Comparison of ENCODE assay signal across 14 cellular contexts in genomic region chr7:149197675-149198074, GRCh38. TPM values are rescaled to one million over a fixed set of nuclear protein-coding genes. Genes with fewer than 3 reads are reported as not detected.
DNase-seq lines count a peak whose midpoint lies in the region; ATAC-seq and TF ChIP-seq lines count a peak whose summit lies in the region.
"Had no signal": no experiment of that assay in that cellular context is flagged by ENCODE, and none has a peak within 500 bp of the region (broad histone marks: within the 10 kb centered on the region; RNA-seq: fewer than 3 reads in every experiment).

No MANE protein-coding gene starts in this region.

- peaks cover 67% of the 10 kb centered on the region for H3K36me3 Mint-ChIP-seq in activated T-cell treated with anti-CD3 and anti-CD28 coated beads, Interleukin-2, amount 50 U/mL, for 24 hours (ENCODE audit: low read depth)
- peaks cover 47% of the 10 kb centered on the region for H3K36me3 Mint-ChIP-seq in WTC11
- peaks cover 72% of the 10 kb centered on the region for H3K36me3 Mint-ChIP-seq in stimulated activated effector memory CD8-positive, alpha-beta T cell treated with anti-CD3 and anti-CD28 coated beads, Interleukin-12 subunit alpha, Interleukin-12 subunit beta, amount 100 ng/mL, for 72 hours

- no peak for ATAC-seq in WTC11
- ATAC-seq in stimulated activated effector memory CD8-positive, alpha-beta T cell treated with anti-CD3 and anti-CD28 coated beads, Interleukin-12 subunit alpha, Interleukin-12 subunit beta, amount 100 ng/mL, for 72 hours: no peak
- ATAC-seq: lower lobe of right lung had no signal

- peaks cover 47% of the 10 kb centered on the region for H3K4me1 Mint-ChIP-seq in activated T-cell treated with anti-CD3 and anti-CD28 coated beads, Interleukin-2, amount 50 U/mL, for 24 hours (ENCODE audit: low read depth)
- peaks cover 13% of the 10 kb centered on the region for H3K4me1 Mint-ChIP-seq in WTC11
- H3K4me1 Mint-ChIP-seq in stimulated activated effector memory CD8-positive, alpha-beta T cell treated with anti-CD3 and anti-CD28 coated beads, Interleukin-12 subunit alpha, Interleukin-12 subunit beta, amount 100 ng/mL, for 72 hours: peaks cover 66% of the 10 kb centered on the region

- no peak for DNase-seq in activated T-cell treated with anti-CD3 and anti-CD28 coated beads, Interleukin-2, amount 50 U/mL, for 24 hours
- DNase-seq in activated T-cell treated with anti-CD3 and anti-CD28 coated beads, Interleukin-2, amount 50 U/mL, for 48 hours: no peak
- DNase-seq in WTC11 (ENCODE audit: low spot score): no peak
- DNase-seq in epithelial cell of prostate (ENCODE audit: low read depth, low spot score): peak; percentile 54
- DNase-seq in stimulated activated effector memory CD8-positive, alpha-beta T cell treated with anti-CD3 and anti-CD28 coated beads, Interleukin-12 subunit alpha, Interleukin-12 subunit beta, amount 100 ng/mL, for 72 hours (ENCODE audit: low spot score in 2 of 2): no peak
- no peak for DNase-seq in NCI-H2081 treated with DMSO at 0.1 percent for 48 hours (lab: John Stamatoyannopoulos, UW)
- no peak for DNase-seq in NCI-H1930 (lab: John Stamatoyannopoulos, UW)
- DNase-seq in cerebellum (ENCODE audit: low spot score): no peak
- DNase-seq: activated CD8-positive, alpha-beta memory T cell treated with anti-CD3 and anti-CD28 coated beads for 24 hours; amniotic stem cell; cortex of kidney; lower lobe of right lung; NCI-H187; NCI-H526 treated with DMSO at 0.1 percent for 48 hours had no signal

- POLR2A ChIA-PET in WTC11 (lab: Charles Lee): interaction anchor here (0.7 kb wide), 1 partner anchor 937 kb away, joined by 3 read pairs; no protein-coding TSS in a partner anchor

- H3K4me3 Mint-ChIP-seq in activated T-cell treated with anti-CD3 and anti-CD28 coated beads, Interleukin-2, amount 50 U/mL, for 24 hours: peak overlapping the region; percentile 92
- H3K4me3 Mint-ChIP-seq in WTC11: peak overlapping the region; percentile 88; the same call in 1 of the 2 replicates
- H3K4me3 Mint-ChIP-seq in stimulated activated effector memory CD8-positive, alpha-beta T cell treated with anti-CD3 and anti-CD28 coated beads, Interleukin-12 subunit alpha, Interleukin-12 subunit beta, amount 100 ng/mL, for 72 hours: peak overlapping the region; percentile 88

- TF ChIP-seq CTCF in WTC11 (IDR thresholded peaks at IDR 0.05): no peak

- H3K9me3 Mint-ChIP-seq in activated T-cell treated with anti-CD3 and anti-CD28 coated beads, Interleukin-2, amount 50 U/mL, for 24 hours: no peaks in the 10 kb centered on the region
- peaks cover 5% of the 10 kb centered on the region for H3K9me3 Mint-ChIP-seq in WTC11
- no peaks in the 10 kb centered on the region for H3K9me3 Mint-ChIP-seq in stimulated activated effector memory CD8-positive, alpha-beta T cell treated with anti-CD3 and anti-CD28 coated beads, Interleukin-12 subunit alpha, Interleukin-12 subunit beta, amount 100 ng/mL, for 72 hours

- H3K27me3 Mint-ChIP-seq in activated T-cell treated with anti-CD3 and anti-CD28 coated beads, Interleukin-2, amount 50 U/mL, for 24 hours: no peaks in the 10 kb centered on the region
- no peaks in the 10 kb centered on the region for H3K27me3 Mint-ChIP-seq in WTC11 (ENCODE audit: low read depth)

- H3K27ac Mint-ChIP-seq in activated T-cell treated with anti-CD3 and anti-CD28 coated beads, Interleukin-2, amount 50 U/mL, for 24 hours: peak overlapping the region; percentile 97
- peak overlapping the region; percentile 70; the same call in 1 of the 2 replicates for H3K27ac Mint-ChIP-seq in WTC11
- H3K27ac Mint-ChIP-seq in stimulated activated effector memory CD8-positive, alpha-beta T cell treated with anti-CD3 and anti-CD28 coated beads, Interleukin-12 subunit alpha, Interleukin-12 subunit beta, amount 100 ng/mL, for 72 hours: peak overlapping the region; percentile 94

- CTCF ChIA-PET in WTC11 (lab: Charles Lee): no interaction called here

- H3K27ac ChIP-seq in epithelial cell of prostate: peak overlapping the region; percentile 94
- H3K27ac ChIP-seq: lower lobe of right lung had no signal

TF ChIP-seq in WTC11, 78 proteins besides CTCF, POLR2A, EP300 and RAD21 (continues in another document):
- no peak for TF ChIP-seq ZNF232 (CRISPR knock-in tag; IDR thresholded peaks at IDR 0.05)
- no peak for TF ChIP-seq ATF2 (CRISPR knock-in tag; IDR thresholded peaks at IDR 0.05; ENCODE audit: borderline replicate concordance, low read depth)
- TF ChIP-seq MYBL2 (CRISPR knock-in tag; IDR thresholded peaks at IDR 0.05): no peak
- no peak for TF ChIP-seq CDX4 (CRISPR knock-in tag; IDR thresholded peaks at IDR 0.05; ENCODE audit: borderline replicate concordance)
- TF ChIP-seq NR1H2 (CRISPR knock-in tag; IDR thresholded peaks at IDR 0.05): no peak
- no peak for TF ChIP-seq NFATC4 (CRISPR knock-in tag; IDR thresholded peaks at IDR 0.05)
- no peak for TF ChIP-seq ZNF281 (CRISPR knock-in tag; IDR thresholded peaks at IDR 0.05)
- no peak for TF ChIP-seq SP1 (CRISPR knock-in tag; conservative IDR thresholded peaks at IDR 0.05)
- no peak for TF ChIP-seq KAT7 (CRISPR knock-in tag; IDR thresholded peaks at IDR 0.05; ENCODE audit: borderline replicate concordance)
- TF ChIP-seq ZNF423 (CRISPR knock-in tag; IDR thresholded peaks at IDR 0.05): no peak
- TF ChIP-seq ZNF396 (CRISPR knock-in tag; IDR thresholded peaks at IDR 0.05; ENCODE audit: borderline replicate concordance): no peak
- no peak for TF ChIP-seq PRDM15 (CRISPR knock-in tag; IDR thresholded peaks at IDR 0.05)
- TF ChIP-seq ZNF263 (CRISPR knock-in tag; IDR thresholded peaks at IDR 0.05; ENCODE audit: low read depth): no peak

RNA-seq across cellular contexts. Expression of gene ZNF282, which starts 2.3 kb away (rescaled TPM):
- total RNA-seq in WTC11 (2021) (34.8 to 39.3 TPM (median 38.5 TPM) in 3 replicates), cerebellum (18.7 TPM)

RNA-seq across cellular contexts. Expression of gene ZNF212, which starts 41.8 kb away (rescaled TPM):
- total RNA-seq in WTC11 (2021) (19.7 to 23.0 TPM (median 21.7 TPM) in 3 replicates), cerebellum (6.7 TPM)

RNA-seq across cellular contexts. Expression of gene ZNF398, which starts 50.4 kb away (rescaled TPM):
- total RNA-seq in WTC11 (2021) (57.8 to 63.2 TPM (median 58.9 TPM) in 3 replicates), cerebellum (24.6 TPM)
